Comparison of ENCODE assay signal across 11 cellular contexts in the genomic region with DNA sequence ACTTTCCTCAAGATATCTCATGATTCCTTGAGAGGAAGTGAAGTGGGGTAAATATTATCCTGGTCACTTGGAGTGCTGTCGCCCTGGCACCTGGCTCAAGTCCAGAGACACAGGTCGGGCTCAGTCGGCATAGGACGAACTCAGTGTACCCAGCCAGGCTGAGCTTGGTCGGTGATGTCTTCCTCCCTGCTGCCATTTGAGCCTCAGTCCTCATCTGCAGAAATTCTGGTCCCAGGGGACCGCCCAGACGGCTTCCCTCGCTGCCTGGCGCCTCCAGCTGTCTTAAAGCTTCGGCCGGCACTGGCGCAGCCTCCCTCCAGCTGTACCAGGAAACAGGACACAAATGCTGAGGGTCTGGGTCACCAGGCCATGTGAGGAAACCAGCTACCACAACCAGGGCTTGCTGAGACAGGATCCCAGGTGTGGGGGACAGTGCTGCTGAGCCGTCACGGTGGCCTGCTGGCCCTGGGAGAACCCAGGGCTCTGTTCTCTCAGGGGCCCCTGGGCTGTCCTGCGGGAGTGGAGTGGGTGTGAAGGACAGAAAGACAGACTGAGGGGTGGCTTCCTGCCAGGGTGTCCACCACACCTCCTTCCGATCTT. TPM values are rescaled to one million over a fixed set of nuclear protein-coding genes. Genes with fewer than 3 reads are reported as not detected.
A peak's percentile ranks its signal among the peaks of the same experiment; 100 is the strongest.
DNase-seq lines count a peak whose midpoint lies in the region; ATAC-seq and TF ChIP-seq lines count a peak whose summit lies in the region.
"Had no signal": no experiment of that assay in that cellular context is flagged by ENCODE, and none has a peak within 500 bp of the region (broad histone marks: within the 10 kb centered on the region; RNA-seq: fewer than 3 reads in every experiment).

No MANE protein-coding gene starts in this region.

- H3K4me1 ChIP-seq in fibroblast of lung (ENCODE audit: control insufficient read depth, extremely low read depth, insufficient read depth, low read length) (peaks cover 25% of the 10 kb centered on the region), skeletal muscle tissue (ENCODE audit: control insufficient read depth in 3 of 3, insufficient read depth in 3 of 3, low read length in 3 of 3) (peaks cover 19 to 29% (median 26%) of the 10 kb centered on the region in 3 donors)

- DNase-seq in NCI-H524 treated with DMSO at 0.1 percent for 48 hours (lab: John Stamatoyannopoulos, UW), result peak; percentile 50
- DNase-seq in fibroblast of lung (ENCODE audit: low read depth in 2 of 2), result no peak
- DNase-seq in C1 segment of cervical spinal cord (lab: John Stamatoyannopoulos, UW), result no peak
- no peak for DNase-seq in NCI-H2081 treated with DMSO at 0.1 percent for 48 hours (lab: John Stamatoyannopoulos, UW)
- DNase-seq in GDM1 (lab: John Stamatoyannopoulos, UW), result no peak
- DNase-seq: activated gamma-delta T cell treated with Interleukin-2 at 50 U/mL for 16 hours, DMS153, MM.1S had no signal

- H3K27me3 ChIP-seq in fibroblast of lung (ENCODE audit: control insufficient read depth, insufficient read depth, low read length) (no peaks in the 10 kb centered on the region), skeletal muscle tissue (ENCODE audit: control insufficient read depth in 3 of 3, insufficient read depth in 3 of 3, low read length in 3 of 3) (no peaks in the 10 kb centered on the region)

- ATAC-seq in HG02885 (IDR thresholded peaks at IDR 0.05; ENCODE audit: poor library complexity, unreplicated experiment), result no peak

- H3K4me3 ChIP-seq in fibroblast of lung (replicated peaks in 1 of 4; ENCODE audit: control extremely low read depth in 1 of 4, insufficient read depth in 1 of 4, low read depth in 3 of 4, low read length in 4 of 4), result no peak overlapping the region
- H3K4me3 ChIP-seq in skeletal muscle tissue (ENCODE audit: low read length in 3 of 3), result peak overlapping the region in 2 of 3 donors; percentile 35 to 49

- H3K9ac ChIP-seq in fibroblast of lung (ENCODE audit: insufficient read depth, low read length) (peak overlapping the region; percentile 1), skeletal muscle tissue (ENCODE audit: low read depth in 1 of 3, low read length in 3 of 3) (peak overlapping the region; percentile 33 to 64 (median 56))

- TF ChIP-seq CTCF in fibroblast of lung (conservative IDR thresholded peaks at IDR 0.05 in 1 of 2, IDR thresholded peaks at IDR 0.05 in 1 of 2; ENCODE audit: low read depth in 1 of 2, low read length in 2 of 2), result no peak

- TF ChIP-seq POLR2A in GM19193 (IDR thresholded peaks at IDR 0.05; ENCODE audit: extremely low read depth, insufficient read depth, insufficient read length), result peak; percentile 15

- no peaks in the 10 kb centered on the region for H4K20me1 ChIP-seq in fibroblast of lung (ENCODE audit: control insufficient read depth, extremely low read depth, insufficient read depth, low read length)

- H3K79me2 ChIP-seq in fibroblast of lung (ENCODE audit: control insufficient read depth, insufficient read depth, low read length), result no peaks in the 10 kb centered on the region

- peak overlapping the region; percentile 46 for H2AFZ ChIP-seq in fibroblast of lung (ENCODE audit: low read length)

- H3K27ac ChIP-seq in fibroblast of lung (ENCODE audit: insufficient read depth, low read length) (peak overlapping the region; percentile 27), skeletal muscle tissue (ENCODE audit: low read depth, low read length) (no peak overlapping the region)

- no peaks in the 10 kb centered on the region for H3K36me3 ChIP-seq in fibroblast of lung (ENCODE audit: control insufficient read depth, insufficient read depth, low read length)
- H3K36me3 ChIP-seq in skeletal muscle tissue (ENCODE audit: control insufficient read depth in 3 of 3, insufficient read depth in 3 of 3, low read length in 3 of 3), result no peaks in the 10 kb centered on the region

- H3K4me2 ChIP-seq in fibroblast of lung (ENCODE audit: extremely low read depth, insufficient read depth, low read length), result peak overlapping the region; percentile 51

- H3K9me3 ChIP-seq in fibroblast of lung (ENCODE audit: control insufficient read depth, insufficient read depth, low read depth, low read length) (no peaks in the 10 kb centered on the region), skeletal muscle tissue (ENCODE audit: control insufficient read depth in 3 of 3, low read length in 3 of 3) (no peaks in the 10 kb centered on the region)

RNA-seq across cellular contexts. Expression of a gene that starts 5.0 kb away (rescaled TPM):
- total RNA-seq in fibroblast of lung, result 138 and 219 TPM in 2 replicates
- 180 and 185 TPM in 2 replicates for polyA plus RNA-seq in fibroblast of lung
- polyA plus RNA-seq in fibroblast of lung (2012), result 99.9 and 103 TPM in 2 replicates
- 26.2 and 48.7 TPM in 2 replicates for polyA minus RNA-seq in fibroblast of lung (ENCODE audit: low replicate concordance)
- total RNA-seq in skeletal muscle tissue, result 103 TPM

Comparison
In these comparisons a context has a peak if more than half of its experiments do, and no peak if none do; other contexts are left out.
1. H3K4me3 ChIP-seq: peak in skeletal muscle tissue (2 of 3); none in fibroblast of lung (0 of 4).